Comparison of ENCODE assay signal across 1 cellular context in the genomic region with DNA sequence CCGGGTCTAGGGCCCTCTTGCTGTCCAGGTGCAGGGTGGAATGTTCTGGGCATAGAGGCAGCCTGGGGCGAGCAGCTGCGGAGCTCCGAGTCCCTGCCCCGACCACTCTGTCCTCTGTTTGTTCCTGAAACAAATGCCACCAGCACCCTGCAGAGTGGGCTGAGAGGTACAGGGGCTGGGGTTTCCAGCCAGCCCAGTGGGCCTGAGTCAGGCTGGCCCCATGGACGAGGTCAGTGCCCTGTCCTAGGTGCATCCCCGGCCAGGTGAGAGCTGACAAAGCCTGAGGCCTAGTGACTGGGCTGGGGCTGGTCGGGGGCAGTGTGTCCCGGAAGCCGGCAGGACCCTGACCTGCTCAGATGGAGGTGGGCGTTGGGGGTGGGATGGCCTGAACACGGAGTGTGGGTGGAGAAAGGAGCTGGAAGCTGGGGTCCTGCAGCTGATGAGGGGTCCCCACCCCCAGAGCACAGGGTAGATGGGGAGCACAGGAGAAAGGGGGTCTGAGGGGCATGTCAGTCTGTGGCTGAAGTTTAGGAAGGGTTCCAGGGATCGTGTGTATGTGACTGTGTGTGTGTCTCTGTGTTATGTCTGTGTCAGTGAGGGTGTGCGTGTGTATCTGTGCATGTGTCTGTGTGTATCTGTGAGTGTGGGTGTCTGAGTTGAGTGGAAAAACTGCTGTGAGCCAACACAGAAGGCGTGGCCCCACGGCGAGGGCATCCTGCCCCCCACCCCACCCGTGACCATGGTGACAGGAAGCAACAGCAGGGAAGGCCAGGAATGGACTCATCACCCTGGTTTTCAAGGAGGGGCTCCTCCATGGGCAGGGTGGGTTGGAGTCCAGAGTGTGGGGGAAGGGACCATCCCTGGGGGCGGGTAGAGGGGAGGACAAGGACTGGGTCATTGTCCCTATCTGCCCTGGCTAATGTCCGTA.
TF ChIP-seq lines count a peak whose summit lies in the region.

No MANE protein-coding gene starts in this region.

TF ChIP-seq in endothelial cell of umbilical vein, 7 proteins besides CTCF, POLR2A, EP300 and RAD21:
- no peak for TF ChIP-seq JUN (IDR thresholded peaks at IDR 0.05; ENCODE audit: borderline replicate concordance, insufficient read depth, insufficient read length, low read depth)
- no peak for TF ChIP-seq MYC (IDR thresholded peaks at IDR 0.05; ENCODE audit: low read depth, low read length)
- TF ChIP-seq POLR2AphosphoS5 (IDR thresholded peaks at IDR 0.05; ENCODE audit: insufficient read depth, low read depth, low read length) = no peak
- no peak for TF ChIP-seq EZH2 (IDR thresholded peaks at IDR 0.05; ENCODE audit: borderline replicate concordance, low read depth, low read length, severe bottlenecking)
- no peak for TF ChIP-seq GATA2 (IDR thresholded peaks at IDR 0.05; ENCODE audit: insufficient read depth, insufficient read length, low read depth, low read length)
- TF ChIP-seq MAX (IDR thresholded peaks at IDR 0.05; ENCODE audit: insufficient read depth, insufficient read length) = no peak
- no peak for TF ChIP-seq FOS (IDR thresholded peaks at IDR 0.05; ENCODE audit: borderline replicate concordance, insufficient read depth, low read length)
